Comparison of ENCODE assay signal across 2 cellular contexts in genomic region chr16:66389256-66390175, GRCh38.
A peak's percentile ranks its signal among the peaks of the same experiment; 100 is the strongest.
TF ChIP-seq lines count a peak whose summit lies in the region.

No MANE protein-coding gene starts in this region.

TF ChIP-seq in H1, 55 proteins besides CTCF, POLR2A, EP300 and RAD21:
- no peak for TF ChIP-seq RFX5 (IDR thresholded peaks at IDR 0.05; ENCODE audit: borderline replicate concordance, low read depth, low read length)
- no peak for TF ChIP-seq SIRT6 (IDR thresholded peaks at IDR 0.05; ENCODE audit: low read length)
- TF ChIP-seq JUN (IDR thresholded peaks at IDR 0.05; ENCODE audit: low read depth, low read length) = no peak
- no peak for TF ChIP-seq CBX8 (IDR thresholded peaks at IDR 0.05; ENCODE audit: borderline replicate concordance, low read depth, low read length)
- TF ChIP-seq SP1 (IDR thresholded peaks at IDR 0.05; ENCODE audit: low read depth, low read length) = no peak
- TF ChIP-seq EGR1 (IDR thresholded peaks at IDR 0.05; ENCODE audit: borderline replicate concordance, low read depth, low read length) = no peak
- TF ChIP-seq SUZ12 (IDR thresholded peaks at IDR 0.05; ENCODE audit: low read length) = no peak
- TF ChIP-seq NRF1 (IDR thresholded peaks at IDR 0.05; ENCODE audit: low read depth, low read length) = no peak
- TF ChIP-seq SIX5 (IDR thresholded peaks at IDR 0.05; ENCODE audit: low read depth, low read length) = no peak
- no peak for TF ChIP-seq KDM4A (IDR thresholded peaks at IDR 0.05; ENCODE audit: low read depth, low read length, severe bottlenecking)
- no peak for TF ChIP-seq ASH2L (IDR thresholded peaks at IDR 0.05; ENCODE audit: low read length)
- no peak for TF ChIP-seq TCF12 (IDR thresholded peaks at IDR 0.05; ENCODE audit: low read depth, low read length)
- no peak for TF ChIP-seq CHD1 (IDR thresholded peaks at IDR 0.05; ENCODE audit: low read depth, low read length)
- no peak for TF ChIP-seq GTF2F1 (IDR thresholded peaks at IDR 0.05; ENCODE audit: borderline replicate concordance, low read depth, low read length)
- no peak for TF ChIP-seq CHD7 (IDR thresholded peaks at IDR 0.05; ENCODE audit: insufficient replicate concordance, low read length)
- TF ChIP-seq, protein P1, sequence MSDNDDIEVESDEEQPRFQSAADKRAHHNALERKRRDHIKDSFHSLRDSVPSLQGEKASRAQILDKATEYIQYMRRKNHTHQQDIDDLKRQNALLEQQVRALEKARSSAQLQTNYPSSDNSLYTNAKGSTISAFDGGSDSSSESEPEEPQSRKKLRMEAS (IDR thresholded peaks at IDR 0.05) = no peak
- no peak for TF ChIP-seq CEBPB (IDR thresholded peaks at IDR 0.05; ENCODE audit: low read depth, low read length)
- no peak for TF ChIP-seq CTBP2 (IDR thresholded peaks at IDR 0.05; ENCODE audit: borderline replicate concordance, insufficient read depth, insufficient read length, low read length)
- TF ChIP-seq BRCA1 (IDR thresholded peaks at IDR 0.05; ENCODE audit: low read depth, low read length) = no peak
- no peak for TF ChIP-seq PHF8 (conservative IDR thresholded peaks at IDR 0.05; ENCODE audit: low read depth, low read length)

TF ChIP-seq in endothelial cell of umbilical vein, 7 proteins besides CTCF, POLR2A, EP300 and RAD21:
- peak; percentile 3 for TF ChIP-seq POLR2AphosphoS5 (IDR thresholded peaks at IDR 0.05; ENCODE audit: insufficient read depth, low read depth, low read length)
- no peak for TF ChIP-seq MYC (IDR thresholded peaks at IDR 0.05; ENCODE audit: low read depth, low read length)
- no peak for TF ChIP-seq FOS (IDR thresholded peaks at IDR 0.05; ENCODE audit: borderline replicate concordance, insufficient read depth, low read length)
